1 cellular context compared by ENCODE assay signal in genomic region chr12:108305520-108305919, GRCh38.
TF ChIP-seq lines count a peak whose summit lies in the region.

No MANE protein-coding gene starts in this region.

TF ChIP-seq in H1, 55 proteins besides CTCF, POLR2A, EP300 and RAD21 (continued from another document):
- no peak for TF ChIP-seq CHD7 (IDR thresholded peaks at IDR 0.05; ENCODE audit: insufficient replicate concordance, low read length)
- no peak for TF ChIP-seq TEAD4 (IDR thresholded peaks at IDR 0.05; ENCODE audit: low read depth, low read length)
- TF ChIP-seq CREB1 (IDR thresholded peaks at IDR 0.05), result no peak
- no peak for TF ChIP-seq MAX (IDR thresholded peaks at IDR 0.05)
- TF ChIP-seq BCL11A (IDR thresholded peaks at IDR 0.05; ENCODE audit: low read depth in 2 of 2, low read length in 2 of 2), result no peak
- TF ChIP-seq SP4 (IDR thresholded peaks at IDR 0.05; ENCODE audit: low read length), result no peak
- TF ChIP-seq POLR2AphosphoS5 (IDR thresholded peaks at IDR 0.05; ENCODE audit: low read depth, low read length), result no peak
- TF ChIP-seq CHD1 (IDR thresholded peaks at IDR 0.05; ENCODE audit: low read depth, low read length), result no peak
- TF ChIP-seq YY1 (IDR thresholded peaks at IDR 0.05; ENCODE audit: low read depth, low read length), result no peak
- no peak for TF ChIP-seq KDM1A (IDR thresholded peaks at IDR 0.05; ENCODE audit: borderline replicate concordance, low read length)
- no peak for TF ChIP-seq SP2 (IDR thresholded peaks at IDR 0.05; ENCODE audit: low read length)
- no peak for TF ChIP-seq SAP30 (IDR thresholded peaks at IDR 0.05; ENCODE audit: insufficient read depth, insufficient replicate concordance, low read length)
- TF ChIP-seq TCF12 (IDR thresholded peaks at IDR 0.05; ENCODE audit: low read depth, low read length), result no peak
- TF ChIP-seq NRF1 (IDR thresholded peaks at IDR 0.05; ENCODE audit: low read depth, low read length), result no peak
- no peak for TF ChIP-seq KDM4A (IDR thresholded peaks at IDR 0.05; ENCODE audit: low read depth, low read length, severe bottlenecking)
- no peak for TF ChIP-seq BACH1 (IDR thresholded peaks at IDR 0.05; ENCODE audit: low read length)
- no peak for TF ChIP-seq ATF3 (IDR thresholded peaks at IDR 0.05; ENCODE audit: insufficient read depth, low read depth, low read length)
